In genomic region chrX:138287200-138287865, GRCh38 we compare ENCODE assay signal across 19 cellular contexts.
DNase-seq lines count a peak whose midpoint lies in the region; ATAC-seq and TF ChIP-seq lines count a peak whose summit lies in the region.
"Had no signal": no experiment of that assay in that cellular context is flagged by ENCODE, and none has a peak within 500 bp of the region (broad histone marks: within the 10 kb centered on the region; RNA-seq: fewer than 3 reads in every experiment).

No MANE protein-coding gene starts in this region.

- DNase-seq in DMS53 treated with DMSO at 0.1 percent for 48 hours (lab: John Stamatoyannopoulos, UW; ENCODE audit: unreplicated experiment), result peak; percentile 30
- peak; percentile 4 for DNase-seq in MV-4-11 (lab: John Stamatoyannopoulos, UW)
- DNase-seq in head of caudate nucleus, result peak in 36 of 42 donors; percentile 2 to 66 (median 24)
- DNase-seq in retina, result peak; percentile 4
- no peak for DNase-seq in T-helper 2 cell
- DNase-seq in left lung, result no peak
- DNase-seq: ACHN, AML-193, DMS79, NCI-H1436, NCI-H2029, NCI-H510A, NCI-H774, Peyer's patch had no signal

- TF ChIP-seq CTCF in left lung (IDR thresholded peaks at IDR 0.05), result no peak

- H3K36me3 ChIP-seq in left lung, result no peaks in the 10 kb centered on the region
- H3K36me3 ChIP-seq: Peyer's patch had no signal

- H3K4me1 ChIP-seq in left lung, result no peaks in the 10 kb centered on the region
- H3K4me1 ChIP-seq: Peyer's patch had no signal

- no peak overlapping the region for H3K4me3 ChIP-seq in left lung
- H3K4me3 ChIP-seq: K562, Peyer's patch had no signal

- ATAC-seq in HG03378 (IDR thresholded peaks at IDR 0.05; ENCODE audit: unreplicated experiment) (no peak), left lung (no peak)
- ATAC-seq: HCT116, K562, Right ventricle myocardium inferior had no signal

- H3K27ac ChIP-seq in left lung, result no peak overlapping the region
- H3K27ac ChIP-seq: HL-60, Peyer's patch had no signal

- H3K27me3 ChIP-seq in left lung, result no peaks in the 10 kb centered on the region
- H3K27me3 ChIP-seq: Peyer's patch had no signal

- intact Hi-C loops in head of caudate nucleus (cut with DNase I) (no loop called here), left lung (cut with DNase I) (no loop called here)

- H3K9me3 ChIP-seq in left lung, result no peaks in the 10 kb centered on the region
- H3K9me3 ChIP-seq: Peyer's patch had no signal

Comparison
In these comparisons a context has a peak if more than half of its experiments do, and no peak if none do; other contexts are left out.
1. DNase-seq: peak in DMS53 treated with DMSO at 0.1 percent for 48 hours (single experiment), MV-4-11 (single experiment), head of caudate nucleus (36 of 42) and retina (single experiment); none in T-helper 2 cell (0 of 5) and left lung (0 of 2).